In genomic region chr22:46403880-46404279, GRCh38 we compare ENCODE assay signal across 8 cellular contexts.
A peak's percentile ranks its signal among the peaks of the same experiment; 100 is the strongest.
DNase-seq lines count a peak whose midpoint lies in the region; ATAC-seq and TF ChIP-seq lines count a peak whose summit lies in the region.
"Not testable (repeated sequence)": the region's sequence is repeated elsewhere in the genome, so short reads cannot be mapped to it uniquely, and the experiment has no call there.

No MANE protein-coding gene starts in this region.

- POLR2A ChIA-PET in CD8-positive, alpha-beta T cell (lab: Charles Lee); naive thymus-derived CD4-positive, alpha-beta T cell (lab: Charles Lee): not testable (repeated sequence)

- peaks cover 19% of the 10 kb centered on the region for H3K4me1 Mint-ChIP-seq in CD8-positive, alpha-beta T cell (ENCODE audit: low read depth)
- not testable (repeated sequence) for H3K4me1 Mint-ChIP-seq in T-helper 17 cell; naive thymus-derived CD4-positive, alpha-beta T cell; type B pancreatic cell (ENCODE audit: unreplicated experiment)
- H3K4me1 Mint-ChIP-seq in central memory CD8-positive, alpha-beta T cell: peaks cover 21% of the 10 kb centered on the region
- peaks cover 36 to 39% of the 10 kb centered on the region in 2 donors for H3K4me1 Mint-ChIP-seq in immature natural killer cell

- H3K18ac ChIP-seq in trophoblast cell (ENCODE audit: low read length): not testable (repeated sequence)

- not testable (repeated sequence) for H3K27ac ChIP-seq in CD8-positive, alpha-beta T cell (ENCODE audit: low read depth, low read length); naive thymus-derived CD4-positive, alpha-beta T cell (ENCODE audit: low read depth, low read length); trophoblast cell (ENCODE audit: low read depth, low read length)

- H3K79me2 ChIP-seq in trophoblast cell (ENCODE audit: control insufficient read depth, insufficient read depth, low read length, poor library complexity): not testable (repeated sequence)

- not testable (repeated sequence) for H4K12ac ChIP-seq in trophoblast cell (ENCODE audit: low read depth, low read length)

- intact Hi-C loops in CD8-positive, alpha-beta T cell (cut with DNase I, micrococcal nuclease); naive thymus-derived CD4-positive, alpha-beta T cell (cut with micrococcal nuclease): not testable (repeated sequence)

- not testable (repeated sequence) for H2BK5ac ChIP-seq in trophoblast cell (ENCODE audit: low read depth, low read length, poor library complexity)

- not testable (repeated sequence) for H3K9me3 Mint-ChIP-seq in CD8-positive, alpha-beta T cell; central memory CD8-positive, alpha-beta T cell; immature natural killer cell; naive thymus-derived CD4-positive, alpha-beta T cell; type B pancreatic cell

- H2BK12ac ChIP-seq in trophoblast cell (ENCODE audit: low read length): not testable (repeated sequence)

- not testable (repeated sequence) for DNase-seq in CD8-positive, alpha-beta T cell; T-helper 17 cell; central memory CD8-positive, alpha-beta T cell (ENCODE audit: low spot score in 2 of 2); naive thymus-derived CD4-positive, alpha-beta T cell; type B pancreatic cell (ENCODE audit: extremely low spot score, unreplicated experiment)
- DNase-seq in immature natural killer cell (peak; percentile 58 to 71 (median 70)), trophoblast cell (peak; percentile 90 to 94)

- not testable (repeated sequence) for H3K36me3 ChIP-seq in CD8-positive, alpha-beta T cell (ENCODE audit: insufficient read depth, low read length); naive thymus-derived CD4-positive, alpha-beta T cell (ENCODE audit: control insufficient read depth in 2 of 3, insufficient read depth in 3 of 3, low read length in 3 of 3); trophoblast cell (ENCODE audit: control insufficient read depth in 1 of 2, insufficient read depth in 2 of 2, low read length in 2 of 2)

- TF ChIP-seq EP300 in Ishikawa (IDR thresholded peaks at IDR 0.05; ENCODE audit: borderline replicate concordance): not testable (repeated sequence)

- H2AFZ ChIP-seq in trophoblast cell (ENCODE audit: insufficient read depth, low read length, poor library complexity): not testable (repeated sequence)

- not testable (repeated sequence) for H3K4me2 ChIP-seq in trophoblast cell (ENCODE audit: low read length)

- not testable (repeated sequence) for H3K4me3 ChIP-seq in CD8-positive, alpha-beta T cell (ENCODE audit: low read depth, low read length); naive thymus-derived CD4-positive, alpha-beta T cell (ENCODE audit: low read length); trophoblast cell (ENCODE audit: low read depth, low read length)

- CTCF ChIA-PET in CD8-positive, alpha-beta T cell (lab: Charles Lee); naive thymus-derived CD4-positive, alpha-beta T cell (lab: Charles Lee): not testable (repeated sequence)

- not testable (repeated sequence) for H3K23ac ChIP-seq in trophoblast cell (ENCODE audit: low read length)

- H2AK5ac ChIP-seq in trophoblast cell (ENCODE audit: low read length): not testable (repeated sequence)

- not testable (repeated sequence) for H4K8ac ChIP-seq in trophoblast cell (ENCODE audit: low read depth, low read length)

- H3K4me1 ChIP-seq in CD8-positive, alpha-beta T cell (ENCODE audit: insufficient read depth, low read length); trophoblast cell (ENCODE audit: control insufficient read depth in 1 of 2, insufficient read depth in 2 of 2, low read length in 2 of 2): not testable (repeated sequence)
- peaks cover 0 to 18% of the 10 kb centered on the region in 2 donors for H3K4me1 ChIP-seq in naive thymus-derived CD4-positive, alpha-beta T cell (ENCODE audit: control insufficient read depth in 2 of 2, insufficient read depth in 2 of 2, low read length in 2 of 2)

- no CpG with 5 or more reads among the region's 7 CpGs for WGBS in trophoblast cell (ENCODE audit: extremely low coverage, insufficient coverage, insufficient read length)

- H3K27me3 ChIP-seq in CD8-positive, alpha-beta T cell (ENCODE audit: insufficient read depth, low read length); naive thymus-derived CD4-positive, alpha-beta T cell (ENCODE audit: control insufficient read depth in 2 of 2, insufficient read depth in 2 of 2, low read length in 2 of 2); trophoblast cell (ENCODE audit: insufficient read depth, low read length): not testable (repeated sequence)

- not testable (repeated sequence) for H3K9me3 ChIP-seq in CD8-positive, alpha-beta T cell (ENCODE audit: low read length); T-helper 17 cell (ENCODE audit: control insufficient read depth, low read length, poor library complexity, severe bottlenecking); naive thymus-derived CD4-positive, alpha-beta T cell (ENCODE audit: control insufficient read depth in 2 of 3, low read length in 3 of 3); trophoblast cell (ENCODE audit: insufficient read depth, low read depth, low read length)

- not testable (repeated sequence) for H3K4ac ChIP-seq in trophoblast cell (ENCODE audit: low read depth, low read length)

- H3K14ac ChIP-seq in trophoblast cell (ENCODE audit: low read length): not testable (repeated sequence)

- H2BK120ac ChIP-seq in trophoblast cell (ENCODE audit: insufficient read depth, low read length, poor library complexity): not testable (repeated sequence)

- H3K27me3 Mint-ChIP-seq in CD8-positive, alpha-beta T cell (ENCODE audit: low read depth); T-helper 17 cell; central memory CD8-positive, alpha-beta T cell; naive thymus-derived CD4-positive, alpha-beta T cell; type B pancreatic cell: not testable (repeated sequence)
- H3K27me3 Mint-ChIP-seq in immature natural killer cell (ENCODE audit: low read depth in 3 of 3): peaks cover 14 to 26% (median 15%) of the 10 kb centered on the region in 3 donors

- TF ChIP-seq RAD21 in Ishikawa (IDR thresholded peaks at IDR 0.05; ENCODE audit: low read depth): not testable (repeated sequence)

- TF ChIP-seq CTCF in CD8-positive, alpha-beta T cell (IDR thresholded peaks at IDR 0.05); type B pancreatic cell (conservative IDR thresholded peaks at IDR 0.05): not testable (repeated sequence)

- ATAC-seq in CD8-positive, alpha-beta T cell: peak; percentile 31
- not testable (repeated sequence) for ATAC-seq in T-helper 17 cell
- ATAC-seq in central memory CD8-positive, alpha-beta T cell (replicated peaks; ENCODE audit: extremely low read depth, poor library complexity, severe bottlenecking): peak; percentile 83
- peak; percentile 29 for ATAC-seq in naive thymus-derived CD4-positive, alpha-beta T cell

- H3K79me1 ChIP-seq in trophoblast cell (ENCODE audit: low read length): not testable (repeated sequence)

- H3K4me3 Mint-ChIP-seq in CD8-positive, alpha-beta T cell; T-helper 17 cell; naive thymus-derived CD4-positive, alpha-beta T cell; type B pancreatic cell: not testable (repeated sequence)
- peak overlapping the region; percentile 7 for H3K4me3 Mint-ChIP-seq in central memory CD8-positive, alpha-beta T cell
- peak overlapping the region; percentile 63 to 76 (median 67) for H3K4me3 Mint-ChIP-seq in immature natural killer cell

- not testable (repeated sequence) for H3K9ac ChIP-seq in trophoblast cell (ENCODE audit: low read length)

- H3K27ac Mint-ChIP-seq in CD8-positive, alpha-beta T cell; naive thymus-derived CD4-positive, alpha-beta T cell: not testable (repeated sequence)
- H3K27ac Mint-ChIP-seq in T-helper 17 cell (peak overlapping the region; percentile 47), immature natural killer cell (peak overlapping the region in 5 of 6 donors; percentile 57 to 86 (median 66)), type B pancreatic cell (peak overlapping the region; percentile 46)
- H3K27ac Mint-ChIP-seq in central memory CD8-positive, alpha-beta T cell (ENCODE audit: low read depth): peak overlapping the region; percentile 51

- not testable (repeated sequence) for H3K36me3 Mint-ChIP-seq in CD8-positive, alpha-beta T cell; T-helper 17 cell (ENCODE audit: low read depth); central memory CD8-positive, alpha-beta T cell (ENCODE audit: insufficient read depth); immature natural killer cell; naive thymus-derived CD4-positive, alpha-beta T cell; type B pancreatic cell

- not testable (repeated sequence) for H4K91ac ChIP-seq in trophoblast cell (ENCODE audit: low read depth, low read length)

TF ChIP-seq in Ishikawa, 13 proteins besides CTCF, POLR2A, EP300 and RAD21:
- TF ChIP-seq TEAD4 (IDR thresholded peaks at IDR 0.05) (peak; percentile 52; the same call in 1 of the 2 replicates), TCF12 (IDR thresholded peaks at IDR 0.05; ENCODE audit: low read depth) (0 out of 2 replicates have a peak, but pooled peaks have one; percentile 19)
